Comparison of ENCODE assay signal across 8 cellular contexts in the genomic region with DNA sequence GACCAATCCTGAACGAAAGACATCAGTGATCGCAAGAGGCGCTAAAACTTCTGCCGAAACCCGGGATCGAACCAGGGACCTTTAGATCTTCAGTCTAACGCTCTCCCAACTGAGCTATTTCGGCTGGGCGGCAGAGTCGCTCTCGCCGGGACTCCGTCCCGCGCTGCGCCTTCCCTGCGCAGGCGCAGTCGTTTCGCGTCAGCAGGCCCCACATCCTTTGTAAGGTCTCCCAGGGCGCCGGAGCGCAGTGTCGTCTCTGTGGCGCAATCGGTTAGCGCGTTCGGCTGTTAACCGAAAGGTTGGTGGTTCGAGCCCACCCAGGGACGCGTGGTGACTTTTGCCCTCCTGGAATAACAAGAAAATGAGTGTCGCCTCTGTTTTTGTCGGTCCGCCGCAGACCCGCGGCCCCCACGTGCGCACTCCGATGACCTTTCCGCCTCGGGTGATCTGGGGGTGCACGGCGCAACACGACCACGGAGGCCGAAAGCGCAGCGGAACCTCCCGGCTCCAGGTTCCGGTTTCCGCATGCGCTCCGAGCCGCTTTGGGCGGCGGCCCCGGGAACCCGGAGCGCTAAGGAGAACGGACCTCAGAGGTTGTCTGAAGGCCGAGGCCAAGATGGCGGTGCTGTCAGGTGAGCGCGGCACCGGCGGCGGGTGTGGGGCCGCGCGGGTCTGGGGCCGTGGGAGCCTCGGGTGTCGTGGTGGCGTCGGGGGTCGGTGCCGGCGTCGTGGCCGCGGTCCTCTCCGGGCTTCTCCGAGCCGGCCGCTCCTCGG. TPM values are rescaled to one million over a fixed set of nuclear protein-coding genes. Genes with fewer than 3 reads are reported as not detected.
DNase-seq lines count a peak whose midpoint lies in the region; ATAC-seq and TF ChIP-seq lines count a peak whose summit lies in the region.

Gene NDUFS7 (plus strand): TSS at position 597 of the 774 bp plus-strand sequence. CDS start 20 bp downstream, at position 617.

- peak; percentile 77 for ATAC-seq in GM19372 (IDR thresholded peaks at IDR 0.05; ENCODE audit: low read depth, unreplicated experiment)
- ATAC-seq in HG03521 (IDR thresholded peaks at IDR 0.05; ENCODE audit: unreplicated experiment), result peak; percentile 73
- ATAC-seq in left lung, result peak; percentile 96

- peaks cover 0 to 21% of the 10 kb centered on the region in 2 donors for H3K36me3 ChIP-seq in left lung

- no peaks in the 10 kb centered on the region for H3K27me3 ChIP-seq in left lung

- H3K4me1 ChIP-seq in left lung, result peaks cover 9 to 24% of the 10 kb centered on the region in 2 donors

- peak within 1 kb of the TSS; percentile 89 to 97 (median 95) for H3K27ac Mint-ChIP-seq in CD14-positive monocyte
- H3K27ac Mint-ChIP-seq in activated CD4-positive, alpha-beta T cell treated with anti-CD3 and anti-CD28 coated beads, Interleukin-2, amount 10 ng/mL, durations not matched to agents 7 days and 5 days, result peak within 1 kb of the TSS; percentile 98

- peaks cover 0 to 2% (median 0%) of the 10 kb centered on the region in 7 donors for H3K9me3 Mint-ChIP-seq in CD14-positive monocyte
- H3K9me3 Mint-ChIP-seq in activated CD4-positive, alpha-beta T cell treated with anti-CD3 and anti-CD28 coated beads, Interleukin-2, amount 10 ng/mL, durations not matched to agents 7 days and 5 days, result no peaks in the 10 kb centered on the region

- TF ChIP-seq CTCF in CD14-positive monocyte (IDR thresholded peaks at IDR 0.05), result no peak
- TF ChIP-seq CTCF in left lung (IDR thresholded peaks at IDR 0.05), result peak in 1 of 2 donors; percentile 15

- H3K4me1 Mint-ChIP-seq in CD14-positive monocyte, result peaks cover 20% of the 10 kb centered on the region
- peaks cover 20% of the 10 kb centered on the region for H3K4me1 Mint-ChIP-seq in activated CD4-positive, alpha-beta T cell treated with anti-CD3 and anti-CD28 coated beads, Interleukin-2, amount 10 ng/mL, durations not matched to agents 7 days and 5 days

- H3K36me3 Mint-ChIP-seq in CD14-positive monocyte, result peaks cover 8 to 23% of the 10 kb centered on the region in 2 donors
- peaks cover 5% of the 10 kb centered on the region for H3K36me3 Mint-ChIP-seq in activated CD4-positive, alpha-beta T cell treated with anti-CD3 and anti-CD28 coated beads, Interleukin-2, amount 10 ng/mL, durations not matched to agents 7 days and 5 days (ENCODE audit: low read depth)

- peak within 1 kb of the TSS; percentile 82 to 88 for H3K4me3 Mint-ChIP-seq in CD14-positive monocyte
- H3K4me3 Mint-ChIP-seq in activated CD4-positive, alpha-beta T cell treated with anti-CD3 and anti-CD28 coated beads, Interleukin-2, amount 10 ng/mL, durations not matched to agents 7 days and 5 days, result peak within 1 kb of the TSS; percentile 85

- peak within 1 kb of the TSS; percentile 84 to 88 for H3K27ac ChIP-seq in left lung

- intact Hi-C loops in CD14-positive monocyte (cut with micrococcal nuclease) (loop anchor here (2.0 to 5.0 kb wide), 2 partner anchors 55 to 106 kb away; partner anchors contain the start of genes FAM174C (in 2 of the 2) and RPS15 (in 1 of the 2)), left lung (cut with DNase I) (no loop called here)

- POLR2A ChIA-PET in activated CD4-positive, alpha-beta T cell treated with anti-CD3 and anti-CD28 coated beads, Interleukin-2, amount 10 ng/mL, durations not matched to agents 7 days and 5 days (lab: Charles Lee), result no interaction called here

- no peaks in the 10 kb centered on the region for H3K9me3 ChIP-seq in left lung

- H3K27me3 Mint-ChIP-seq in CD14-positive monocyte (ENCODE audit: low read depth in 3 of 3), result peaks cover 1 to 15% (median 9%) of the 10 kb centered on the region in 3 donors
- H3K27me3 Mint-ChIP-seq in activated CD4-positive, alpha-beta T cell treated with anti-CD3 and anti-CD28 coated beads, Interleukin-2, amount 10 ng/mL, durations not matched to agents 7 days and 5 days, result peaks cover 4% of the 10 kb centered on the region

- CTCF ChIA-PET in activated CD4-positive, alpha-beta T cell treated with anti-CD3 and anti-CD28 coated beads, Interleukin-2, amount 10 ng/mL, durations not matched to agents 7 days and 5 days (lab: Charles Lee), result interaction anchor here (0.8 to 1.3 kb wide), 8 partner anchors 10 to 289 kb away, joined by 3 to 4 read pairs (median 3); no protein-coding TSS in a partner anchor

- peak within 1 kb of the TSS; percentile 90 to 98 for H3K4me3 ChIP-seq in left lung

- DNase-seq in CD14-positive monocyte (ENCODE audit: low spot score) (peak; percentile 90), NCI-H748 (lab: John Stamatoyannopoulos, UW; ENCODE audit: unreplicated experiment) (peak; percentile 84), dedifferentiated amniotic fluid mesenchymal stem cell (ENCODE audit: extremely low spot score) (peak; percentile 84), left lung (peak; percentile 91 to 94)
- peak; percentile 90 for DNase-seq in activated CD4-positive, alpha-beta T cell treated with anti-CD3 and anti-CD28 coated beads, Interleukin-2, amount 10 ng/mL, durations not matched to agents 7 days and 5 days
- DNase-seq in stimulated activated CD4-positive, alpha-beta T cell treated with anti-CD3 and anti-CD28 coated beads, Interleukin-2, amount 100 ng/mL, for 48 hours, result peak; percentile 97 to 99

RNA-seq across cellular contexts. Expression of gene NDUFS7, which starts in this region (rescaled TPM):
- 100 to 1,000 TPM; 211 to 232 TPM for polyA plus RNA-seq in CD14-positive monocyte
- 100 to 1,000 TPM in 1 of 2 experiments, 10 to 100 TPM in 1; 99.3 to 103 TPM for total RNA-seq in activated CD4-positive, alpha-beta T cell treated with anti-CD3 and anti-CD28 coated beads, Interleukin-2, amount 10 ng/mL, durations not matched to agents 7 days and 5 days
- total RNA-seq in left lung, result 10 to 100 TPM; 84.4 to 85.4 TPM

Comparison
In these comparisons a context has a peak if more than half of its experiments do, and no peak if none do; other contexts are left out.
1. Peak in every context shown above with its lines: DNase-seq, ATAC-seq, H3K4me3 ChIP-seq and H3K27ac ChIP-seq.
2. intact Hi-C loops: an anchor here in CD14-positive monocyte (2.0 to 5.0 kb wide); none called in left lung.